10 cellular contexts compared by ENCODE assay signal in genomic region chr15:23303654-23304053, GRCh38. TPM values are rescaled to one million over a fixed set of nuclear protein-coding genes. Genes with fewer than 3 reads are reported as not detected.
DNase-seq lines count a peak whose midpoint lies in the region; ATAC-seq and TF ChIP-seq lines count a peak whose summit lies in the region.
"Not testable (repeated sequence)": the region's sequence is repeated elsewhere in the genome, so short reads cannot be mapped to it uniquely, and the experiment has no call there.
"Had no signal": no experiment of that assay in that cellular context is flagged by ENCODE, and none has a peak within 500 bp of the region (broad histone marks: within the 10 kb centered on the region; RNA-seq: fewer than 3 reads in every experiment).

No MANE protein-coding gene starts in this region.

- not testable (repeated sequence) for H3K36me3 Mint-ChIP-seq in activated naive CD8-positive, alpha-beta T cell treated with anti-CD3 and anti-CD28 coated beads, Interleukin-2, amount 10 ng/mL, durations not matched to agents 7 days and 5 days

- POLR2A ChIA-PET in activated naive CD8-positive, alpha-beta T cell treated with anti-CD3 and anti-CD28 coated beads, Interleukin-2, amount 10 ng/mL, durations not matched to agents 7 days and 5 days (lab: Charles Lee) = not testable (repeated sequence)

- not testable (repeated sequence) for H3K9me3 ChIP-seq in esophagus squamous epithelium; sigmoid colon; aorta (ENCODE audit: control insufficient read depth, low read length)

- H3K27me3 ChIP-seq in esophagus squamous epithelium; sigmoid colon; aorta (ENCODE audit: control insufficient read depth in 1 of 2, insufficient read depth in 2 of 2, low read length in 1 of 2): not testable (repeated sequence)

- WGBS in esophagus squamous epithelium, 2 donors = 0% methylated on average over 3 of the region's 55 CpGs; no CpG with 5 or more reads in 1 of the 2 donors
- WGBS in sigmoid colon, 2 donors = 0 to 3% methylated on average over 45 to 46 of the region's 55 CpGs
- WGBS in aorta, 2 donors = 0% methylated on average over 26 to 44 of the region's 55 CpGs

- H3K9me3 Mint-ChIP-seq in activated naive CD8-positive, alpha-beta T cell treated with anti-CD3 and anti-CD28 coated beads, Interleukin-2, amount 10 ng/mL, durations not matched to agents 7 days and 5 days = not testable (repeated sequence)

- H3K27ac ChIP-seq in esophagus squamous epithelium (peak overlapping the region; percentile 48 to 88 (median 70)), sigmoid colon (peak overlapping the region; percentile 38 to 70 (median 60))
- H3K27ac ChIP-seq in aorta (ENCODE audit: low read depth in 1 of 2, low read length in 2 of 2) = not testable (repeated sequence)

- H3K27me3 Mint-ChIP-seq in activated naive CD8-positive, alpha-beta T cell treated with anti-CD3 and anti-CD28 coated beads, Interleukin-2, amount 10 ng/mL, durations not matched to agents 7 days and 5 days = not testable (repeated sequence)

- DNase-seq in GM12864 (ENCODE audit: low read depth); esophagus squamous epithelium (lab: John Stamatoyannopoulos, UW); sigmoid colon: not testable (repeated sequence)
- DNase-seq in HPDE6-E6E7 (ENCODE audit: extremely low spot score) = peak; percentile 3
- DNase-seq in T-helper 22 cell (ENCODE audit: low read depth) = peak; percentile 39
- peak; percentile 65 for DNase-seq in activated naive CD8-positive, alpha-beta T cell treated with anti-CD3 and anti-CD28 coated beads, Interleukin-2, amount 10 ng/mL, durations not matched to agents 7 days and 5 days
- peak; percentile 60 for DNase-seq in left kidney (ENCODE audit: low read depth, low spot score)
- DNase-seq in aorta = peak; percentile 50 to 81

- ATAC-seq in activated naive CD8-positive, alpha-beta T cell treated with anti-CD3 and anti-CD28 coated beads, Interleukin-2, amount 10 ng/mL, durations not matched to agents 7 days and 5 days (ENCODE audit: low read depth); aorta (ENCODE audit: low FRiP score): not testable (repeated sequence)

- peak overlapping the region; percentile 46; the same call in 1 of the 2 replicates for H3K4me3 ChIP-seq in GM12864 (ENCODE audit: low read depth, low read length)
- peak overlapping the region; percentile 29 to 61 (median 47) for H3K4me3 ChIP-seq in esophagus squamous epithelium
- H3K4me3 ChIP-seq in sigmoid colon = peak overlapping the region; percentile 24 to 51 (median 48)
- H3K4me3 ChIP-seq in aorta (ENCODE audit: low read length in 2 of 2) = peak overlapping the region; percentile 43 to 85

- H3K4me1 Mint-ChIP-seq in activated naive CD8-positive, alpha-beta T cell treated with anti-CD3 and anti-CD28 coated beads, Interleukin-2, amount 10 ng/mL, durations not matched to agents 7 days and 5 days = peaks cover 20% of the 10 kb centered on the region

- TF ChIP-seq EP300 in sigmoid colon (IDR thresholded peaks at IDR 0.05) = not testable (repeated sequence)

- TF ChIP-seq POLR2A in esophagus squamous epithelium (IDR thresholded peaks at IDR 0.05) = peak in 1 of 4 donors; percentile 21
- TF ChIP-seq POLR2A in sigmoid colon (IDR thresholded peaks at IDR 0.05) = not testable (repeated sequence)

- H3K4me3 Mint-ChIP-seq in activated naive CD8-positive, alpha-beta T cell treated with anti-CD3 and anti-CD28 coated beads, Interleukin-2, amount 10 ng/mL, durations not matched to agents 7 days and 5 days = peak overlapping the region; percentile 99

- H3K4me1 ChIP-seq in esophagus squamous epithelium = peaks cover 0 to 24% (median 6%) of the 10 kb centered on the region in 3 donors
- peaks cover 0 to 22% (median 5%) of the 10 kb centered on the region in 4 donors for H3K4me1 ChIP-seq in sigmoid colon
- H3K4me1 ChIP-seq in aorta (ENCODE audit: control insufficient read depth in 1 of 2, insufficient read depth in 2 of 2, low read length in 2 of 2) = not testable (repeated sequence)

- not testable (repeated sequence) for TF ChIP-seq CTCF in GM12864 (IDR thresholded peaks at IDR 0.05; ENCODE audit: low read depth, low read length, missing control alignments); esophagus squamous epithelium (IDR thresholded peaks at IDR 0.05); sigmoid colon (IDR thresholded peaks at IDR 0.05)

- peak overlapping the region; percentile 94 for H3K27ac Mint-ChIP-seq in activated naive CD8-positive, alpha-beta T cell treated with anti-CD3 and anti-CD28 coated beads, Interleukin-2, amount 10 ng/mL, durations not matched to agents 7 days and 5 days

- H3K36me3 ChIP-seq in esophagus squamous epithelium (peaks cover 0 to 16% (median 0%) of the 10 kb centered on the region in 3 donors), sigmoid colon (peaks cover 0 to 21% (median under 1%) of the 10 kb centered on the region in 4 donors)
- not testable (repeated sequence) for H3K36me3 ChIP-seq in aorta (ENCODE audit: control insufficient read depth in 1 of 2, insufficient read depth in 2 of 2, low read length in 1 of 2)

- intact Hi-C loops in esophagus squamous epithelium (cut with DNase I); sigmoid colon (cut with DNase I); aorta (cut with DNase I): not testable (repeated sequence)

RNA-seq across cellular contexts. Expression of gene GOLGA6L26, which starts 30.3 kb away (rescaled TPM):
- total RNA-seq in activated naive CD8-positive, alpha-beta T cell treated with anti-CD3 and anti-CD28 coated beads, Interleukin-2, amount 10 ng/mL, durations not matched to agents 7 days and 5 days = not detected
- not detected for total RNA-seq in esophagus squamous epithelium
- total RNA-seq in sigmoid colon = not detected
- under 1 TPM in 1 of 3 donors, not detected in 2; 0.60 TPM for polyA plus RNA-seq in sigmoid colon
- total RNA-seq in aorta = not detected
- not detected for polyA plus RNA-seq in aorta
- total RNA-seq: sciatic nerve; T-helper 2 cell treated with Interferon-gamma antibody and Interleukin-4, amounts not matched to agents 100 ng/mL and 5 ng/mL, for 36 hours had no signal

RNA-seq across cellular contexts. Expression of gene GOLGA8S, which starts 50.9 kb away (rescaled TPM):
- total RNA-seq in activated naive CD8-positive, alpha-beta T cell treated with anti-CD3 and anti-CD28 coated beads, Interleukin-2, amount 10 ng/mL, durations not matched to agents 7 days and 5 days = 1 to 10 TPM; 1.2 to 1.3 TPM
- total RNA-seq in esophagus squamous epithelium (under 1 TPM in 1 of 4 donors, not detected in 3; 0.19 TPM), sigmoid colon (under 1 TPM in 3 of 4 donors, not detected in 1; 0.33 to 0.55 (median 0.36) TPM), aorta (1 to 10 TPM in 1 of 2 donors, under 1 TPM in 1; 0.52 to 1.4 TPM)
- polyA plus RNA-seq in sigmoid colon (under 1 TPM in 1 of 3 donors, not detected in 2; 0.03 TPM), aorta (under 1 TPM; 0.25 to 0.26 TPM)
